8 cellular contexts compared by ENCODE assay signal in genomic region chr1:53172751-53173498, GRCh38. TPM values are rescaled to one million over a fixed set of nuclear protein-coding genes. Genes with fewer than 3 reads are reported as not detected.
DNase-seq lines count a peak whose midpoint lies in the region; ATAC-seq and TF ChIP-seq lines count a peak whose summit lies in the region.

No MANE protein-coding gene starts in this region.

- H2AFZ ChIP-seq in hepatocyte = no peak overlapping the region

- H3K79me2 ChIP-seq in hepatocyte = no peaks in the 10 kb centered on the region

- no peak overlapping the region for H3K27ac ChIP-seq in SJCRH30
- no peak overlapping the region for H3K27ac ChIP-seq in hepatocyte

- H3K36me3 ChIP-seq in SJCRH30 (no peaks in the 10 kb centered on the region), hepatocyte (replicated peaks; ENCODE audit: insufficient read depth, low read depth) (no peaks in the 10 kb centered on the region)

- peak; percentile 22 for TF ChIP-seq CTCF in hepatocyte (IDR thresholded peaks at IDR 0.05; ENCODE audit: poor library complexity)

- peaks cover 6% of the 10 kb centered on the region for H3K4me1 Mint-ChIP-seq in activated T-helper 2 cell treated with anti-CD3 and anti-CD28 coated beads, Interferon-gamma antibody, Interleukin-2, Interleukin-4, amounts not matched to agents 10 μg/mL and 5 μg/mL and 100 μg/mL, durations not matched to agents 14 hours and 24 hours and 36 hours (ENCODE audit: low read depth)

- H3K9me3 Mint-ChIP-seq in activated T-helper 2 cell treated with anti-CD3 and anti-CD28 coated beads, Interferon-gamma antibody, Interleukin-2, Interleukin-4, amounts not matched to agents 10 μg/mL and 5 μg/mL and 100 μg/mL, durations not matched to agents 14 hours and 24 hours and 36 hours = no peaks in the 10 kb centered on the region

- peaks cover 21% of the 10 kb centered on the region for H3K27me3 Mint-ChIP-seq in activated T-helper 2 cell treated with anti-CD3 and anti-CD28 coated beads, Interferon-gamma antibody, Interleukin-2, Interleukin-4, amounts not matched to agents 10 μg/mL and 5 μg/mL and 100 μg/mL, durations not matched to agents 14 hours and 24 hours and 36 hours (ENCODE audit: low read depth)

- DNase-seq in D341Med (ENCODE audit: low spot score) (peak; percentile 60), SJCRH30 (peak; percentile 26 to 63), hepatocyte (ENCODE audit: low spot score) (no peak), Kasumi-1 (lab: John Stamatoyannopoulos, UW) (no peak), occipital lobe (lab: John Stamatoyannopoulos, UW) (no peak), iPS-NIHi11 (ENCODE audit: low spot score) (no peak)
- no peak for DNase-seq in activated T-helper 2 cell treated with anti-CD3 and anti-CD28 coated beads, Interferon-gamma antibody, Interleukin-2, Interleukin-4, amounts not matched to agents 10 μg/mL and 5 μg/mL and 100 μg/mL, durations not matched to agents 14 hours and 24 hours and 36 hours (ENCODE audit: low spot score)

- peak; percentile 63 for ATAC-seq in HG03139 (IDR thresholded peaks at IDR 0.05; ENCODE audit: unreplicated experiment)

- H3K27me3 ChIP-seq in SJCRH30 (0 out of 2 replicates have a peak, but pooled peaks cover 2% of the 10 kb centered on the region), hepatocyte (no peaks in the 10 kb centered on the region)

- H3K36me3 Mint-ChIP-seq in activated T-helper 2 cell treated with anti-CD3 and anti-CD28 coated beads, Interferon-gamma antibody, Interleukin-2, Interleukin-4, amounts not matched to agents 10 μg/mL and 5 μg/mL and 100 μg/mL, durations not matched to agents 14 hours and 24 hours and 36 hours (ENCODE audit: low read depth) = no peaks in the 10 kb centered on the region

- no peak overlapping the region for H3K4me3 Mint-ChIP-seq in activated T-helper 2 cell treated with anti-CD3 and anti-CD28 coated beads, Interferon-gamma antibody, Interleukin-2, Interleukin-4, amounts not matched to agents 10 μg/mL and 5 μg/mL and 100 μg/mL, durations not matched to agents 14 hours and 24 hours and 36 hours (ENCODE audit: low read depth)

- H3K9me3 ChIP-seq in SJCRH30 (replicated peaks) (no peaks in the 10 kb centered on the region; the same call in 1 of the 2 replicates), hepatocyte (ENCODE audit: low read depth) (no peaks in the 10 kb centered on the region)

- no peaks in the 10 kb centered on the region; the same call in 1 of the 2 replicates for H3K4me1 ChIP-seq in SJCRH30
- H3K4me1 ChIP-seq in hepatocyte (ENCODE audit: insufficient read depth) = peaks cover 31% of the 10 kb centered on the region

- H4K20me1 ChIP-seq in hepatocyte (ENCODE audit: insufficient read depth, poor library complexity, severe bottlenecking) = no peaks in the 10 kb centered on the region

- no peak overlapping the region for H3K4me2 ChIP-seq in hepatocyte

- no peak overlapping the region for H3K4me3 ChIP-seq in SJCRH30
- no peak overlapping the region for H3K4me3 ChIP-seq in hepatocyte

- H3K27ac Mint-ChIP-seq in activated T-helper 2 cell treated with anti-CD3 and anti-CD28 coated beads, Interferon-gamma antibody, Interleukin-2, Interleukin-4, amounts not matched to agents 10 μg/mL and 5 μg/mL and 100 μg/mL, durations not matched to agents 14 hours and 24 hours and 36 hours = no peak overlapping the region

- WGBS in hepatocyte (ENCODE audit: low lambda C conversion rate, missing lambda C conversion rate) = 47% methylated on average over 7 of the region's 7 CpGs

- intact Hi-C loops in activated T-helper 2 cell treated with anti-CD3 and anti-CD28 coated beads, Interferon-gamma antibody, Interleukin-2, Interleukin-4, amounts not matched to agents 10 μg/mL and 5 μg/mL and 100 μg/mL, durations not matched to agents 14 hours and 24 hours and 36 hours (cut with micrococcal nuclease) = no loop called here

- H3K9me2 ChIP-seq in hepatocyte (replicated peaks; ENCODE audit: insufficient read depth) = no peaks in the 10 kb centered on the region

RNA-seq across cellular contexts. Expression of gene CPT2, which starts 23.7 kb away (rescaled TPM):
- 19.0 and 20.0 TPM in 2 replicates for total RNA-seq in SJCRH30 (2014; rRNA removed; shearing (Covaris generic))
- total RNA-seq in hepatocyte (25.0 and 29.3 TPM in 2 replicates), occipital lobe (4.2 TPM)
- polyA plus RNA-seq in hepatocyte = 22.8 and 29.1 TPM in 2 replicates
- 23.3 and 25.3 TPM in 2 replicates for total RNA-seq in activated T-helper 2 cell treated with anti-CD3 and anti-CD28 coated beads, Interferon-gamma antibody, Interleukin-2, Interleukin-4, amounts not matched to agents 10 μg/mL and 5 μg/mL and 100 μg/mL, durations not matched to agents 14 hours and 24 hours and 36 hours

RNA-seq across cellular contexts. Expression of gene SLC1A7, which starts 30.5 kb away (rescaled TPM):
- total RNA-seq in SJCRH30 (2014; rRNA removed; shearing (Covaris generic)) = 0.04 TPM in 1 of 2 replicates, not detected in the other
- not detected in 2 replicates for total RNA-seq in hepatocyte
- polyA plus RNA-seq in hepatocyte = 0.46 TPM in 1 of 2 replicates, not detected in the other
- not detected in 2 replicates for total RNA-seq in activated T-helper 2 cell treated with anti-CD3 and anti-CD28 coated beads, Interferon-gamma antibody, Interleukin-2, Interleukin-4, amounts not matched to agents 10 μg/mL and 5 μg/mL and 100 μg/mL, durations not matched to agents 14 hours and 24 hours and 36 hours
- total RNA-seq in occipital lobe = not detected

RNA-seq across cellular contexts. Expression of gene CZIB, which starts 47.5 kb away (rescaled TPM):
- 58.7 and 65.5 TPM in 2 replicates for total RNA-seq in SJCRH30 (2014; rRNA removed; shearing (Covaris generic))
- total RNA-seq in hepatocyte (40.7 and 51.9 TPM in 2 replicates), occipital lobe (48.4 TPM)
- 53.9 and 61.0 TPM in 2 replicates for polyA plus RNA-seq in hepatocyte
- total RNA-seq in activated T-helper 2 cell treated with anti-CD3 and anti-CD28 coated beads, Interferon-gamma antibody, Interleukin-2, Interleukin-4, amounts not matched to agents 10 μg/mL and 5 μg/mL and 100 μg/mL, durations not matched to agents 14 hours and 24 hours and 36 hours = 46.7 and 47.4 TPM in 2 replicates

Comparison
In these comparisons a context has a peak if more than half of its experiments do, and no peak if none do; other contexts are left out.
1. DNase-seq: peak in D341Med (single experiment) and SJCRH30 (2 of 2); none in hepatocyte (single experiment), Kasumi-1 (0 of 2), activated T-helper 2 cell treated with anti-CD3 and anti-CD28 coated beads, Interferon-gamma antibody, Interleukin-2, Interleukin-4, amounts not matched to agents 10 μg/mL and 5 μg/mL and 100 μg/mL, durations not matched to agents 14 hours and 24 hours and 36 hours (single experiment), occipital lobe (single experiment) and iPS-NIHi11 (single experiment).